In the genomic region with DNA sequence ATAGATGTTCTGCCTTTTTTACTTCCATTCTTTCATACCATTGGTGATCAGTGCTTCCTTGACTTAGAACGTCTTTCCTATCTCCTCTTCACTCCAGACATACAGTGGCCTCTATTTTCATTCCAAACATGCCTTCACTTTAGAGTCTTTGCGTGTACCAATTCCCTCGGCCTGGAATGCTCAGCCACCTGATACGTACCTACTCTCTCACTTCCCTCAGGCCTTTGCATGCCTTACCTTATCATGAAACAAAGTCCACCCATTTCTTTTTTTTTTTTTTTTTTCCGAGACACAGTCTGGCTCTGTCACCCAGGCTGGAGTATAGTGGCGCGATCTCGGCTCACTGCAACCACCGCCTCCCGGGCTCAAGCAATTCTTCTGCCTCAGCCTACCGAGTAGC, we compare ENCODE assay signal across 35 cellular contexts.
"Had no signal": no experiment of that assay in that cellular context is flagged by ENCODE, and none has a peak within 500 bp of the region (broad histone marks: within the 10 kb centered on the region; RNA-seq: fewer than 3 reads in every experiment).

No MANE protein-coding gene starts in this region.

- H3K27me3 Mint-ChIP-seq: activated B cell treated with CpG ODN at 0.5 μM for 24 hours had no signal

- H3K4me3 Mint-ChIP-seq: activated B cell treated with CpG ODN at 0.5 μM for 24 hours; activated CD8-positive, alpha-beta T cell treated with anti-CD3 and anti-CD28 coated beads for 36 hours; activated naive CD4-positive, alpha-beta T cell treated with anti-CD3 and anti-CD28 coated beads for 36 hours; activated naive CD8-positive, alpha-beta T cell treated with anti-CD3 and anti-CD28 coated beads for 36 hours; activated naive CD8-positive, alpha-beta T cell treated with anti-CD3 and anti-CD28 coated beads, Interleukin-2, amount 50 U/mL, for 24 hours; activated T-helper 1 cell treated with anti-CD3 and anti-CD28 coated beads, Interleukin-12 subunit alpha, Interleukin-12 subunit beta, Interleukin-2, Interleukin-4 antibody, amounts not matched to agents 30 ng/mL and 10 ng/mL and 1 ng/mL, durations not matched to agents 14 hours and 24 hours and 36 hours; T-cell; T-helper 1 cell treated with Interleukin-12 subunit alpha and Interleukin-12 subunit beta and Interleukin-4 antibody, amounts not matched to agents 30 μg/mL and 1 μg/mL, for 36 hours had no signal

- H3K36me3 ChIP-seq: adrenal gland, colonic mucosa, esophagus squamous epithelium had no signal

- H3K27ac ChIP-seq: adrenal gland, body of pancreas, colonic mucosa, epithelial cell of prostate, esophagus squamous epithelium, WERI-Rb-1 had no signal

- H3K9me3 ChIP-seq: adrenal gland, body of pancreas, colonic mucosa, esophagus squamous epithelium had no signal

- H3K27ac Mint-ChIP-seq: activated B cell treated with CpG ODN at 0.5 μM for 24 hours; activated CD8-positive, alpha-beta T cell treated with anti-CD3 and anti-CD28 coated beads for 36 hours; activated naive CD4-positive, alpha-beta T cell treated with anti-CD3 and anti-CD28 coated beads for 36 hours; activated naive CD4-positive, alpha-beta T cell treated with anti-CD3 and anti-CD28 coated beads, Interleukin-2, amount 50 U/mL, for 24 hours; activated naive CD8-positive, alpha-beta T cell treated with anti-CD3 and anti-CD28 coated beads for 36 hours; activated naive CD8-positive, alpha-beta T cell treated with anti-CD3 and anti-CD28 coated beads, Interleukin-2, amount 50 U/mL, for 24 hours; activated T-helper 1 cell treated with anti-CD3 and anti-CD28 coated beads, Interleukin-12 subunit alpha, Interleukin-12 subunit beta, Interleukin-2, Interleukin-4 antibody, amounts not matched to agents 30 ng/mL and 10 ng/mL and 1 ng/mL, durations not matched to agents 14 hours and 24 hours and 36 hours; activated T-helper 2 cell treated with anti-CD3 and anti-CD28 coated beads, Interferon-gamma antibody, Interleukin-2, Interleukin-4, amounts not matched to agents 10 μg/mL and 5 μg/mL and 100 μg/mL, durations not matched to agents 14 hours and 24 hours and 36 hours; T-helper 1 cell treated with Interleukin-12 subunit alpha and Interleukin-12 subunit beta and Interleukin-4 antibody, amounts not matched to agents 30 μg/mL and 1 μg/mL, for 36 hours had no signal

- H3K4me1 ChIP-seq: colonic mucosa had no signal

- H3K27me3 ChIP-seq: adrenal gland, body of pancreas, colonic mucosa, esophagus squamous epithelium had no signal

- DNase-seq: activated B cell treated with CpG ODN at 0.5 μM for 24 hours; activated CD4-positive, alpha-beta T cell treated with anti-CD3 and anti-CD28 coated beads for 48 hours; activated CD4-positive, alpha-beta T cell treated with anti-CD3 and anti-CD28 coated beads, Interleukin-2, amount 50 U/mL, for 1 hour; activated CD4-positive, alpha-beta T cell treated with anti-CD3 and anti-CD28 coated beads, Interleukin-2, amount 50 U/mL, for 48 hours; activated CD8-positive, alpha-beta memory T cell treated with anti-CD3 and anti-CD28 coated beads for 24 hours; activated CD8-positive, alpha-beta memory T cell treated with anti-CD3 and anti-CD28 coated beads, Interleukin-2, amount 50 U/mL, for 4 hours; activated CD8-positive, alpha-beta T cell treated with anti-CD3 and anti-CD28 coated beads for 36 hours; activated effector memory CD4-positive, alpha-beta T cell treated with anti-CD3 and anti-CD28 coated beads, Interleukin-2, amount 50 U/mL, for 16 hours; activated naive CD4-positive, alpha-beta T cell treated with anti-CD3 and anti-CD28 coated beads for 36 hours; activated naive CD8-positive, alpha-beta T cell treated with anti-CD3 and anti-CD28 coated beads for 36 hours; activated naive CD8-positive, alpha-beta T cell treated with anti-CD3 and anti-CD28 coated beads, Interleukin-2, amount 50 U/mL, for 24 hours; activated T-cell treated with anti-CD3 and anti-CD28 coated beads, Interleukin-2, amount 50 U/mL, for 1 hour; activated T-cell treated with anti-CD3 and anti-CD28 coated beads, Interleukin-2, amount 50 U/mL, for 48 hours; adrenal gland; amygdala; aorta; body of pancreas; caudate nucleus; cerebellar nuclear complex; colonic mucosa; effector CD8-positive, alpha-beta T cell; esophagus squamous epithelium; foreskin melanocyte; head of caudate nucleus; T-cell; T-helper 9 cell; WERI-Rb-1 had no signal

- FAIRE-seq: endometrium, endothelial cell of umbilical vein had no signal

- H3K4me3 ChIP-seq: adrenal gland, body of pancreas, colonic mucosa, esophagus squamous epithelium had no signal

- ATAC-seq: activated CD4-positive, CD25-positive, alpha-beta regulatory T cell treated with anti-CD3 and anti-CD28 coated beads, Interleukin-2, amount 50 U/mL, for 24 hours; activated CD8-positive, alpha-beta T cell treated with anti-CD3 and anti-CD28 coated beads for 36 hours; activated naive CD8-positive, alpha-beta T cell treated with anti-CD3 and anti-CD28 coated beads, Interleukin-2, amount 50 U/mL, for 24 hours; body of pancreas; T-cell had no signal

- H3K9me3 Mint-ChIP-seq: activated B cell treated with CpG ODN at 0.5 μM for 24 hours; activated CD8-positive, alpha-beta T cell treated with anti-CD3 and anti-CD28 coated beads for 36 hours; activated naive CD4-positive, alpha-beta T cell treated with anti-CD3 and anti-CD28 coated beads for 36 hours; activated naive CD4-positive, alpha-beta T cell treated with anti-CD3 and anti-CD28 coated beads, Interleukin-2, amount 50 U/mL, for 24 hours; activated naive CD8-positive, alpha-beta T cell treated with anti-CD3 and anti-CD28 coated beads, Interleukin-2, amount 50 U/mL, for 24 hours; activated T-helper 2 cell treated with anti-CD3 and anti-CD28 coated beads, Interferon-gamma antibody, Interleukin-2, Interleukin-4, amounts not matched to agents 10 μg/mL and 5 μg/mL and 100 μg/mL, durations not matched to agents 14 hours and 24 hours and 36 hours; T-cell; T-helper 1 cell treated with Interleukin-12 subunit alpha and Interleukin-12 subunit beta and Interleukin-4 antibody, amounts not matched to agents 30 μg/mL and 1 μg/mL, for 36 hours had no signal
